19 cellular contexts compared by ENCODE assay signal in genomic region chr14:56608682-56609081, GRCh38. TPM values are rescaled to one million over a fixed set of nuclear protein-coding genes. Genes with fewer than 3 reads are reported as not detected.
DNase-seq lines count a peak whose midpoint lies in the region; ATAC-seq and TF ChIP-seq lines count a peak whose summit lies in the region.
"Had no signal": no experiment of that assay in that cellular context is flagged by ENCODE, and none has a peak within 500 bp of the region (broad histone marks: within the 10 kb centered on the region; RNA-seq: fewer than 3 reads in every experiment).

No MANE protein-coding gene starts in this region.

- no peaks in the 10 kb centered on the region for H3K79me2 ChIP-seq in GM23338 (replicated peaks; ENCODE audit: insufficient read depth)

- no peaks in the 10 kb centered on the region for H3K9me3 ChIP-seq in SK-N-MC (ENCODE audit: low read depth, low read length)
- H3K9me3 ChIP-seq: pancreas had no signal

- H3F3A ChIP-seq in GM23338 (replicated peaks; ENCODE audit: low read depth) = no peaks in the 10 kb centered on the region

- no peaks in the 10 kb centered on the region for H3K27me3 ChIP-seq in GM23338 (ENCODE audit: insufficient read depth)
- H3K27me3 ChIP-seq: BLaER1, pancreas had no signal

- H3K27me3 Mint-ChIP-seq in GM23338 (ENCODE audit: insufficient read depth, low read depth, poor library complexity) = no peaks in the 10 kb centered on the region
- H3K27me3 Mint-ChIP-seq: activated CD4-positive, alpha-beta memory T cell treated with anti-CD3 and anti-CD28 coated beads, Interleukin-2, amount 10 ng/mL, durations not matched to agents 7 days and 5 days; activated naive CD8-positive, alpha-beta T cell treated with anti-CD3 and anti-CD28 coated beads for 36 hours had no signal

- no peak for DNase-seq in GM23338 (ENCODE audit: low spot score)
- DNase-seq in NCI-H2107 (lab: John Stamatoyannopoulos, UW) = peak; percentile 37
- DNase-seq in SK-N-MC (ENCODE audit: low read depth, low spot score) = no peak
- peak; percentile 64 for DNase-seq in fibroblast of villous mesenchyme (ENCODE audit: low read depth)
- no peak for DNase-seq in NCI-H1105 treated with DMSO at 0.1 percent for 48 hours (lab: John Stamatoyannopoulos, UW)
- no peak for DNase-seq in DMS79 (lab: John Stamatoyannopoulos, UW)
- no peak for DNase-seq in middle frontal gyrus (ENCODE audit: extremely low spot score, low spot score)
- DNase-seq: activated CD4-positive, alpha-beta memory T cell treated with anti-CD3 and anti-CD28 coated beads, Interleukin-2, amount 10 ng/mL, durations not matched to agents 7 days and 5 days; activated naive CD8-positive, alpha-beta T cell treated with anti-CD3 and anti-CD28 coated beads for 36 hours; activated T-cell treated with anti-CD3 and anti-CD28 coated beads, Interleukin-2, amount 50 U/mL, for 48 hours; DMS 273 treated with DMSO at 0.1 percent for 48 hours; HFFc6; hypothalamus; left colon; NCI-H345; pancreas; stimulated activated CD4-positive, alpha-beta T cell treated with anti-CD3 and anti-CD28 coated beads, Interleukin-4, amount 100 ng/mL, for 1 hour; SW 1271 had no signal

- no peaks in the 10 kb centered on the region for H4K20me1 ChIP-seq in GM23338 (replicated peaks; ENCODE audit: insufficient read depth)
- H4K20me1 ChIP-seq: BLaER1 had no signal

- H3K9ac ChIP-seq in SK-N-MC (ENCODE audit: insufficient read length) = no peak overlapping the region
- H3K9ac ChIP-seq: BLaER1 had no signal

- no peak overlapping the region for H3K4me3 Mint-ChIP-seq in GM23338
- H3K4me3 Mint-ChIP-seq: activated CD4-positive, alpha-beta memory T cell treated with anti-CD3 and anti-CD28 coated beads, Interleukin-2, amount 10 ng/mL, durations not matched to agents 7 days and 5 days; activated naive CD8-positive, alpha-beta T cell treated with anti-CD3 and anti-CD28 coated beads for 36 hours; HFFc6 had no signal

- H3K9me3 Mint-ChIP-seq in GM23338 = 0 out of 3 replicates have a peak, but pooled peaks cover 2% of the 10 kb centered on the region
- H3K9me3 Mint-ChIP-seq: activated CD4-positive, alpha-beta memory T cell treated with anti-CD3 and anti-CD28 coated beads, Interleukin-2, amount 10 ng/mL, durations not matched to agents 7 days and 5 days; activated naive CD8-positive, alpha-beta T cell treated with anti-CD3 and anti-CD28 coated beads for 36 hours; HFFc6 had no signal

- ATAC-seq in GM23338 = no peak
- ATAC-seq: left colon, pancreas had no signal

- H3K27ac ChIP-seq in GM23338 (ENCODE audit: low read depth) (no peak overlapping the region), SK-N-MC (peak overlapping the region; percentile 79)
- H3K27ac ChIP-seq: BLaER1, pancreas had no signal

- peaks cover 13% of the 10 kb centered on the region; the same call in 1 of the 2 replicates for H3K36me3 ChIP-seq in GM23338 (ENCODE audit: insufficient read depth)
- H3K36me3 ChIP-seq in SK-N-MC (ENCODE audit: insufficient read depth, low read length) = peaks cover 36% of the 10 kb centered on the region

- H3K4me1 Mint-ChIP-seq in GM23338 = peaks cover 2% of the 10 kb centered on the region; the same call in 2 of the 3 replicates
- H3K4me1 Mint-ChIP-seq: activated CD4-positive, alpha-beta memory T cell treated with anti-CD3 and anti-CD28 coated beads, Interleukin-2, amount 10 ng/mL, durations not matched to agents 7 days and 5 days had no signal

- no peak overlapping the region for H2AFZ ChIP-seq in GM23338

- H3K27ac Mint-ChIP-seq in GM23338 = peak overlapping the region; percentile 68
- H3K27ac Mint-ChIP-seq: activated CD4-positive, alpha-beta memory T cell treated with anti-CD3 and anti-CD28 coated beads, Interleukin-2, amount 10 ng/mL, durations not matched to agents 7 days and 5 days; HFFc6 had no signal

- no peaks in the 10 kb centered on the region; the same call in 1 of the 2 replicates for H3K9me2 ChIP-seq in GM23338 (ENCODE audit: insufficient read depth)

- no peak overlapping the region for H3K4me3 ChIP-seq in GM23338
- H3K4me3 ChIP-seq in SK-N-MC = no peak overlapping the region
- H3K4me3 ChIP-seq in fibroblast of villous mesenchyme (ENCODE audit: low read depth, low read length) = no peak overlapping the region
- H3K4me3 ChIP-seq: BLaER1, pancreas had no signal

- no peaks in the 10 kb centered on the region for H3K4me1 ChIP-seq in GM23338 (ENCODE audit: insufficient read depth)
- H3K4me1 ChIP-seq: pancreas had no signal

- peaks cover 22% of the 10 kb centered on the region for H3K36me3 Mint-ChIP-seq in GM23338 (ENCODE audit: low read depth)

- no peak for TF ChIP-seq CTCF in GM23338 (conservative IDR thresholded peaks at IDR 0.05; ENCODE audit: low read depth in 2 of 2)
- no peak for TF ChIP-seq CTCF in fibroblast of villous mesenchyme (IDR thresholded peaks at IDR 0.05; ENCODE audit: insufficient read depth, low read depth, low read length)

- no peak overlapping the region for H3K4me2 ChIP-seq in GM23338
- H3K4me2 ChIP-seq: BLaER1 had no signal

TF ChIP-seq in GM23338, 12 proteins besides CTCF, POLR2A, EP300 and RAD21:
- TF ChIP-seq ETS1 (IDR thresholded peaks at IDR 0.05) (no peak), CREB1 (CRISPR knock-in tag; IDR thresholded peaks at IDR 0.05; ENCODE audit: low read depth) (no peak), POLR2AphosphoS5 (IDR thresholded peaks at IDR 0.05; ENCODE audit: low read depth) (no peak), ZNF114 (CRISPR knock-in tag; IDR thresholded peaks at IDR 0.05) (no peak)

RNA-seq across cellular contexts. Expression of gene TMEM260, which starts 29.1 kb away (rescaled TPM):
- total RNA-seq in GM23338 (2014; rRNA removed; shearing (Covaris generic)) = 13.2 and 22.9 TPM in 2 replicates
- 12.7 and 13.3 TPM in 2 replicates for polyA plus RNA-seq in GM23338 (2016; fragmentation: Nextera tagmentation; extraction: Ambion mirVana)
- 13.5 and 19.9 TPM in 2 replicates for total RNA-seq in fibroblast of villous mesenchyme

Comparison
In these comparisons a context has a peak if more than half of its experiments do, and no peak if none do; other contexts are left out.
1. DNase-seq: peak in NCI-H2107 (single experiment) and fibroblast of villous mesenchyme (single experiment); none in GM23338 (single experiment), SK-N-MC (single experiment), NCI-H1105 treated with DMSO at 0.1 percent for 48 hours (single experiment), DMS79 (single experiment) and middle frontal gyrus (single experiment).